1 cellular context compared by ENCODE assay signal in the genomic region with DNA sequence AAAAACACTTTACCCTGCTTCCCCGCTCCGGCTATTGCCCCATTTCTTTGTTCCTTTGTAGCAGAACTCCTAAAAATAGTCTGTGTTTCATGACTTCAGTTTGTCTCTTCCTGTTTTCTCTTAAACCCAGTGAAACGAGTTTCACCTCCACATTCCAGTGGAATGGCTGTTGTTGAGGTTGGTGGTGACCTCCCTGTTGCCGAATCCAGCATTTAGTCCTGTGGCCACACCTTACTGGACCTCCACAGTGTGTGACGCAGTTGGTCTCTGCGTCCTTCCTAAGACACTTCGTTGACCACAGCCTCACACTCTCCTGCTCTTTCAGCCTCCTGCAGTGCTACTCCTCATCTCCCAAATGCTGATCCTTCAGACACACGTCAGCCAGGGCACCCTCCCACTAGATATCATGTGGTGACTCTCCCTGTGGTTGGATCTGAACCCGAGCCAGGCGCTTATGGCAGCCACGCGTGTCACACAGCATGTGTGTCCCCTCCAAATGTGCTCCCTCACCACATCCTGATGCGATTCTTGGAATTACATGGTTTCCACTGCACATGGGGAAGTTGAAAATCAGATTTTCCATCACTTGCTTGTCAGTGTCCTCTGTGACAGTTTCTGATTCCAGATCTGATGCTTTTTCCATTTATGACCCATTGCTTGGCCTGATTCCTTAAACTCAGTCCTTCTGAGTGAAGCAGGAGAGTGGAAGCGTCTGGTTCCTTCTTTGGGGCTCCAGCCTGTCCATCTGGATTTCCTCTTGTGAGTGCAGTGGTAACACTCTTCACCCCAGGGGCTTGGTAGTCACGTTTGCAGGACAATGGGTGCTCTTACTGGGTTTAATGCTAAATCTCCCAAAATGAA.
TF ChIP-seq lines count a peak whose summit lies in the region.

No MANE protein-coding gene starts in this region.

TF ChIP-seq in HEK293, 187 proteins besides CTCF, POLR2A, EP300 and RAD21 (continued from another document):
- TF ChIP-seq, protein P1, sequence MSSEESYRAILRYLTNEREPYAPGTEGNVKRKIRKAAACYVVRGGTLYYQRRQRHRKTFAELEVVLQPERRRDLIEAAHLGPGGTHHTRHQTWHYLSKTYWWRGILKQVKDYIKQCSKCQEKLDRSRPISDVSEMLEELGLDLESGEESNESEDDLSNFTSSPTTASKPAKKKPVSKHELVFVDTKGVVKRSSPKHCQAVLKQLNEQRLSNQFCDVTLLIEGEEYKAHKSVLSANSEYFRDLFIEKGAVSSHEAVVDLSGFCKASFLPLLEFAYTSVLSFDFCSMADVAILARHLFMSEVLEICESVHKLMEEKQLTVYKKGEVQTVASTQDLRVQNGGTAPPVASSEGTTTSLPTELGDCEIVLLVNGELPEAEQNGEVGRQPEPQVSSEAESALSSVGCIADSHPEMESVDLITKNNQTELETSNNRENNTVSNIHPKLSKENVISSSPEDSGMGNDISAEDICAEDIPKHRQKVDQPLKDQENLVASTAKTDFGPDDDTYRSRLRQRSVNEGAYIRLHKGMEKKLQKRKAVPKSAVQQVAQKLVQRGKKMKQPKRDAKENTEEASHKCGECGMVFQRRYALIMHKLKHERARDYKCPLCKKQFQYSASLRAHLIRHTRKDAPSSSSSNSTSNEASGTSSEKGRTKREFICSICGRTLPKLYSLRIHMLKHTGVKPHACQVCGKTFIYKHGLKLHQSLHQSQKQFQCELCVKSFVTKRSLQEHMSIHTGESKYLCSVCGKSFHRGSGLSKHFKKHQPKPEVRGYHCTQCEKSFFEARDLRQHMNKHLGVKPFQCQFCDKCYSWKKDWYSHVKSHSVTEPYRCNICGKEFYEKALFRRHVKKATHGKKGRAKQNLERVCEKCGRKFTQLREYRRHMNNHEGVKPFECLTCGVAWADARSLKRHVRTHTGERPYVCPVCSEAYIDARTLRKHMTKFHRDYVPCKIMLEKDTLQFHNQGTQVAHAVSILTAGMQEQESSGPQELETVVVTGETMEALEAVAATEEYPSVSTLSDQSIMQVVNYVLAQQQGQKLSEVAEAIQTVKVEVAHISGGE (tag by site-specific recombination; conservative IDR thresholded peaks at IDR 0.05; ENCODE audit: low read depth): 0 out of 2 replicates have a peak, but pooled peaks have one; percentile 32
